In the genomic region with DNA sequence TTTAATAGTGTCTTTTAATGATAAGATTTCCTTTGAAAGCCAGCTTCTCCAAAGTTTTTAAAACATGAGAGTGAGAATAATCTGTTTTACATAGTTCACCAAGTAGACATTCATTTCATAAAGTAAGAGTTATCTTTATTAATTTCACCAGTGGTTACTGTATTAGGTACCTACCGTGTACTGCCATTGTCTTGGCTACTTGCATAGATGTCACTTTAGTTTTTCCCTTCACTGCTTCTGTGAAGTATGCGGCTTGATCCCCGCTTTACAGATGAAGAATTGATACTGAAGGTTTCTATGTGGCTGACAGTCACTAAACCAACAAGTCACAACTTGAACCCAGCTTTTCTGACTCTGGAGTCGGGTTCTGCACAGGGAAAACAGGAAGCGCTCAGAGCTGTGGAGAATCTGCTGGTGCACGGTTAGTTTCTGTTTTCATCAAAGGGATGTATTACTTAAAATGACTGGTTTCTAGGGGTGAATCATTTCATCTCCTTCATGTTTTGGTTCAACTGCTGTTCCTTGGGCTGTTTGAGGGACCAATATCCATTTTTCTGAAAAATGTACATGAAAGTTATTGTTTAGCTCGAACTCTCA, we compare ENCODE assay signal across 16 cellular contexts. TPM values are rescaled to one million over a fixed set of nuclear protein-coding genes. Genes with fewer than 3 reads are reported as not detected.
DNase-seq lines count a peak whose midpoint lies in the region; ATAC-seq, FAIRE-seq and TF ChIP-seq lines count a peak whose summit lies in the region.
"Had no signal": no experiment of that assay in that cellular context is flagged by ENCODE, and none has a peak within 500 bp of the region (broad histone marks: within the 10 kb centered on the region; RNA-seq: fewer than 3 reads in every experiment).

No MANE protein-coding gene starts in this region.

- ATAC-seq in activated CD4-positive, CD25-positive, alpha-beta regulatory T cell treated with anti-CD3 and anti-CD28 coated beads, Interleukin-2, amount 50 U/mL, for 24 hours: peak; percentile 86 to 93
- ATAC-seq in T-helper 17 cell: no peak
- peak; percentile 79 for ATAC-seq in foreskin keratinocyte
- ATAC-seq in natural killer cell: no peak
- ATAC-seq in HG03565 (IDR thresholded peaks at IDR 0.05; ENCODE audit: unreplicated experiment): no peak
- ATAC-seq in HG02938 (IDR thresholded peaks at IDR 0.05; ENCODE audit: unreplicated experiment): no peak

- no peaks in the 10 kb centered on the region for H3K9me3 Mint-ChIP-seq in natural killer cell
- H3K9me3 Mint-ChIP-seq: activated T-cell treated with anti-CD3 and anti-CD28 coated beads, Interleukin-2, amount 50 U/mL, for 4 hours; CD8-positive, alpha-beta memory T cell had no signal

- H3K27me3 Mint-ChIP-seq in T-helper 17 cell (peaks cover 27% of the 10 kb centered on the region), natural killer cell (ENCODE audit: low read depth in 2 of 2) (no peaks in the 10 kb centered on the region)
- H3K27me3 Mint-ChIP-seq: CD8-positive, alpha-beta memory T cell had no signal

- no peak for DNase-seq in activated CD4-positive, CD25-positive, alpha-beta regulatory T cell (lab: John Stamatoyannopoulos, UW)
- DNase-seq in GM12892 (ENCODE audit: insufficient read length): no peak
- no peak for DNase-seq in T-helper 17 cell
- peak; percentile 73 to 83 for DNase-seq in foreskin keratinocyte
- DNase-seq in natural killer cell: no peak
- DNase-seq: activated T-cell treated with anti-CD3 and anti-CD28 coated beads, Interleukin-2, amount 50 U/mL, for 4 hours; CD8-positive, alpha-beta memory T cell; esophagus squamous epithelium; left cardiac atrium; NCI-H1048 had no signal

- intact Hi-C loops in natural killer cell (cut with micrococcal nuclease): no loop called here

- H3K27me3 ChIP-seq in foreskin keratinocyte: no peaks in the 10 kb centered on the region
- H3K27me3 ChIP-seq: esophagus squamous epithelium, SJCRH30, tibial nerve had no signal

- TF ChIP-seq CTCF in foreskin keratinocyte (conservative IDR thresholded peaks at IDR 0.05) (no peak), natural killer cell (IDR thresholded peaks at IDR 0.05) (no peak)

- FAIRE-seq in GM12892 (lab: Jason Lieb, UNC): peak; percentile 46

- TF ChIP-seq POLR2A in GM12892 (IDR thresholded peaks at IDR 0.05; ENCODE audit: low read depth, low read length): no peak

- peaks cover 14% of the 10 kb centered on the region for H3K4me1 ChIP-seq in foreskin keratinocyte

- H3K4me1 Mint-ChIP-seq in T-helper 17 cell: peaks cover 2% of the 10 kb centered on the region
- no peaks in the 10 kb centered on the region for H3K4me1 Mint-ChIP-seq in natural killer cell

- H3K36me3 Mint-ChIP-seq in T-helper 17 cell (ENCODE audit: low read depth): no peaks in the 10 kb centered on the region
- H3K36me3 Mint-ChIP-seq in natural killer cell: no peaks in the 10 kb centered on the region

- no peaks in the 10 kb centered on the region for H3K9me3 ChIP-seq in T-helper 17 cell (ENCODE audit: control insufficient read depth, low read length, poor library complexity, severe bottlenecking)
- H3K9me3 ChIP-seq: esophagus squamous epithelium, SJCRH30, tibial nerve had no signal

- no peak overlapping the region for H3K27ac Mint-ChIP-seq in T-helper 17 cell
- no peak overlapping the region for H3K27ac Mint-ChIP-seq in natural killer cell
- H3K27ac Mint-ChIP-seq: CD8-positive, alpha-beta memory T cell had no signal

- peak overlapping the region; percentile 19 for H3K4me3 Mint-ChIP-seq in T-helper 17 cell
- H3K4me3 Mint-ChIP-seq in natural killer cell: no peak overlapping the region
- H3K4me3 Mint-ChIP-seq: activated T-cell treated with anti-CD3 and anti-CD28 coated beads, Interleukin-2, amount 50 U/mL, for 4 hours had no signal

- H3K27ac ChIP-seq in foreskin keratinocyte: peak overlapping the region; percentile 52
- H3K27ac ChIP-seq: 22Rv1, esophagus squamous epithelium, SJCRH30, tibial nerve had no signal

RNA-seq across cellular contexts. Expression of a gene that starts 39.3 kb away (rescaled TPM):
- 3.7 TPM for polyA plus RNA-seq in GM12892 (2012; ENCODE audit: missing spikeins)
- total RNA-seq in T-helper 17 cell (under 1 TPM; 0.12 to 0.65 TPM), foreskin keratinocyte (not detected in 2 replicates), natural killer cell (under 1 TPM; 0.07 to 0.14 (median 0.10) TPM)
- not detected in 2 replicates for polyA plus RNA-seq in foreskin keratinocyte

Comparison
In these comparisons a context has a peak if more than half of its experiments do, and no peak if none do; other contexts are left out.
1. ATAC-seq: peak in activated CD4-positive, CD25-positive, alpha-beta regulatory T cell treated with anti-CD3 and anti-CD28 coated beads, Interleukin-2, amount 50 U/mL, for 24 hours (2 of 2) and foreskin keratinocyte (single experiment); none in T-helper 17 cell (single experiment), natural killer cell (0 of 3), HG03565 (single experiment) and HG02938 (single experiment).
2. DNase-seq: peak in foreskin keratinocyte (2 of 2); none in activated CD4-positive, CD25-positive, alpha-beta regulatory T cell (0 of 4), GM12892 (single experiment), T-helper 17 cell (0 of 3) and natural killer cell (single experiment).